In genomic region chr2:106664669-106665068, GRCh38 we compare ENCODE assay signal across 16 cellular contexts.
DNase-seq lines count a peak whose midpoint lies in the region; ATAC-seq, FAIRE-seq and TF ChIP-seq lines count a peak whose summit lies in the region.
"Had no signal": no experiment of that assay in that cellular context is flagged by ENCODE, and none has a peak within 500 bp of the region (broad histone marks: within the 10 kb centered on the region; RNA-seq: fewer than 3 reads in every experiment).

No MANE protein-coding gene starts in this region.

- peaks cover 23% of the 10 kb centered on the region for H3K9me3 Mint-ChIP-seq in activated B cell treated with CpG ODN at 0.5 μM for 24 hours

- H3K36me3 Mint-ChIP-seq in activated B cell treated with CpG ODN at 0.5 μM for 24 hours (ENCODE audit: low read depth): no peaks in the 10 kb centered on the region

- peak; percentile 83 for ATAC-seq in GM18870 (IDR thresholded peaks at IDR 0.05; ENCODE audit: unreplicated experiment)
- peak; percentile 88 for ATAC-seq in GM21825 (IDR thresholded peaks at IDR 0.05; ENCODE audit: unreplicated experiment)
- peak; percentile 85 for ATAC-seq in HG03457 (IDR thresholded peaks at IDR 0.05; ENCODE audit: unreplicated experiment)
- peak; percentile 72 for ATAC-seq in activated B cell treated with CpG ODN at 0.5 μM for 24 hours (ENCODE audit: low read depth)
- ATAC-seq in upper lobe of left lung (ENCODE audit: low FRiP score in 2 of 2): no peak

- no peak for TF ChIP-seq EP300 in upper lobe of left lung (IDR thresholded peaks at IDR 0.05)

- intact Hi-C loops in activated B cell treated with CpG ODN at 0.5 μM for 24 hours (cut with micrococcal nuclease): no loop called here

- peak overlapping the region; percentile 11 for H3K4me3 Mint-ChIP-seq in activated B cell treated with CpG ODN at 0.5 μM for 24 hours

- H3K4me3 ChIP-seq in upper lobe of left lung (no peak overlapping the region), small intestine (ENCODE audit: low read depth in 1 of 2, low read length in 2 of 2) (no peak overlapping the region)
- H3K4me3 ChIP-seq: MG63, suprapubic skin had no signal

- no peak for FAIRE-seq in small intestine (lab: Jason Lieb, UNC)

- H3K36me3 ChIP-seq in upper lobe of left lung (no peaks in the 10 kb centered on the region), small intestine (ENCODE audit: control insufficient read depth in 2 of 2, insufficient read depth in 2 of 2, low read length in 2 of 2) (no peaks in the 10 kb centered on the region)
- H3K36me3 ChIP-seq: MG63, suprapubic skin had no signal

- no peak for TF ChIP-seq POLR2A in upper lobe of left lung (IDR thresholded peaks at IDR 0.05)

- peak overlapping the region; percentile 59 for H3K27ac Mint-ChIP-seq in activated B cell treated with CpG ODN at 0.5 μM for 24 hours

- H3K4me1 Mint-ChIP-seq in activated B cell treated with CpG ODN at 0.5 μM for 24 hours: peaks cover 14% of the 10 kb centered on the region

- POLR2A ChIA-PET in activated B cell treated with CpG ODN at 0.5 μM for 24 hours (lab: Charles Lee): no interaction called here

- H3K9me3 ChIP-seq in upper lobe of left lung (peaks cover 0 to 4% (median 0%) of the 10 kb centered on the region in 4 donors), small intestine (ENCODE audit: control insufficient read depth, low read depth) (no peaks in the 10 kb centered on the region)
- H3K9me3 ChIP-seq: MG63 had no signal

- H3K27me3 ChIP-seq in upper lobe of left lung: no peaks in the 10 kb centered on the region
- H3K27me3 ChIP-seq in small intestine (ENCODE audit: control insufficient read depth in 2 of 2, insufficient read depth in 2 of 2, low read length in 2 of 2): no peaks in the 10 kb centered on the region
- H3K27me3 ChIP-seq: MG63, suprapubic skin had no signal

- TF ChIP-seq CTCF in activated B cell treated with CpG ODN at 0.5 μM for 24 hours (IDR thresholded peaks at IDR 0.05): no peak
- no peak for TF ChIP-seq CTCF in upper lobe of left lung (IDR thresholded peaks at IDR 0.05)

- WGBS in upper lobe of left lung, 2 donors: 49 to 50% methylated on average over 3 of the region's 3 CpGs
- WGBS in small intestine, 3 donors: 48 to 56% (median 51%) methylated on average over 3 of the region's 3 CpGs

- in situ Hi-C loops in ACHN (cut with HindIII; ENCODE audit: low pct_ligation_motif_present, low pct_unique_long_range_greater_than_20kb, low sequenced_read_pairs): no loop called here

- CTCF ChIA-PET in activated B cell treated with CpG ODN at 0.5 μM for 24 hours (lab: Charles Lee): no interaction called here

- no peaks in the 10 kb centered on the region for H3K27me3 Mint-ChIP-seq in activated B cell treated with CpG ODN at 0.5 μM for 24 hours

- H3K4me1 ChIP-seq in upper lobe of left lung: no peaks in the 10 kb centered on the region
- no peaks in the 10 kb centered on the region for H3K4me1 ChIP-seq in small intestine (ENCODE audit: control insufficient read depth in 2 of 2, insufficient read depth in 1 of 2, low read depth in 1 of 2, low read length in 1 of 2)
- H3K4me1 ChIP-seq: parathyroid adenoma, suprapubic skin had no signal

- DNase-seq in activated B cell treated with CpG ODN at 0.5 μM for 24 hours: no peak
- no peak for DNase-seq in ACHN
- DNase-seq in germinal center (ENCODE audit: low spot score): no peak
- DNase-seq in upper lobe of left lung: no peak
- DNase-seq in small intestine: no peak
- DNase-seq: amniotic stem cell; glutamatergic neuron; MG63; NCI-H774; stimulated activated CD4-positive, alpha-beta T cell treated with anti-CD3 and anti-CD28 coated beads, Interleukin-4, amount 100 ng/mL, for 4 hours; T-helper 9 cell had no signal

- H3K27ac ChIP-seq in upper lobe of left lung: no peak overlapping the region
- no peak overlapping the region for H3K27ac ChIP-seq in small intestine (ENCODE audit: low read depth in 1 of 2, low read length in 1 of 2)
- H3K27ac ChIP-seq: parathyroid adenoma, suprapubic skin had no signal

Comparison
In these comparisons a context has a peak if more than half of its experiments do, and no peak if none do; other contexts are left out.
1. ATAC-seq: peak in GM18870 (single experiment), GM21825 (single experiment), HG03457 (single experiment) and activated B cell treated with CpG ODN at 0.5 μM for 24 hours (single experiment); none in upper lobe of left lung (0 of 2).